17 cellular contexts compared by ENCODE assay signal in the genomic region with DNA sequence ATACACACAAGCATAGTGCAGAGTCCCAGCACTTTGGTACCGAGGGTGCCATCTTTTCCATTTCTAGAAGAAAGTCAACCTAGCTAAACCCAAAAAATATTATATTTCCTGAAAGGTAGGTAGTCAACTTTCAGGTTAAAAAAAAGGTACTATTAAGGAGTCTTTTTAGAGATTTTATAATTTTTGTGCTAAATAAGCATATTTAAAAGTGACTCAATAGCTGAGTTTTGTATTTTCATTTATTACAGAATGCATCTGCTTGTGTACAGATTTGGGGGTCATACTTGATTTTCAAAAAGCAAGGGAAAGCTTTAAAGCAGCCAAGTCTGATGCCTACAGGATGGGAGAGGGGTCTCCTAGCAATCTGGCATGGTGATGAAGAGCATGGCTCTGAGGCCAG.
"Had no signal": no experiment of that assay in that cellular context is flagged by ENCODE, and none has a peak within 500 bp of the region (broad histone marks: within the 10 kb centered on the region; RNA-seq: fewer than 3 reads in every experiment).

No MANE protein-coding gene starts in this region.

- H3K27me3 Mint-ChIP-seq: activated B cell treated with CpG ODN at 0.5 μM for 24 hours; activated CD4-positive, alpha-beta T cell treated with anti-CD3 and anti-CD28 coated beads, Interleukin-2, amount 10 ng/mL, durations not matched to agents 24 days and 14 days; dendritic cell treated with granulocyte-macrophage colony-stimulating factor and Interleukin-4, amounts not matched to agents 40 ng/mL and 50 ng/mL, for 4 days had no signal

- H2AFZ ChIP-seq: parathyroid adenoma had no signal

- H3K9ac ChIP-seq: parathyroid adenoma had no signal

- H3K4me1 ChIP-seq: tibial nerve had no signal

- H3K27ac ChIP-seq: cardiac muscle cell, esophagus muscularis mucosa, heart right ventricle, left ventricle myocardium inferior, parathyroid adenoma, sigmoid colon, SK-N-MC, tibial nerve had no signal

- H3K9me3 Mint-ChIP-seq: activated B cell treated with CpG ODN at 0.5 μM for 24 hours; activated CD4-positive, alpha-beta T cell treated with anti-CD3 and anti-CD28 coated beads, Interleukin-2, amount 10 ng/mL, durations not matched to agents 24 days and 14 days; activated T-helper 1 cell treated with anti-CD3 and anti-CD28 coated beads, Interleukin-12 subunit alpha, Interleukin-12 subunit beta, Interleukin-2, Interleukin-4 antibody, amounts not matched to agents 30 ng/mL and 10 ng/mL and 1 ng/mL, durations not matched to agents 14 hours and 24 hours and 36 hours; dendritic cell treated with granulocyte-macrophage colony-stimulating factor and Interleukin-4, amounts not matched to agents 40 ng/mL and 50 ng/mL, for 4 days had no signal

- H3K27ac Mint-ChIP-seq: activated CD4-positive, alpha-beta T cell treated with anti-CD3 and anti-CD28 coated beads, Interleukin-2, amount 10 ng/mL, durations not matched to agents 24 days and 14 days; activated T-helper 1 cell treated with anti-CD3 and anti-CD28 coated beads, Interleukin-12 subunit alpha, Interleukin-12 subunit beta, Interleukin-2, Interleukin-4 antibody, amounts not matched to agents 30 ng/mL and 10 ng/mL and 1 ng/mL, durations not matched to agents 14 hours and 24 hours and 36 hours; dendritic cell treated with granulocyte-macrophage colony-stimulating factor and Interleukin-4, amounts not matched to agents 40 ng/mL and 50 ng/mL, for 4 days had no signal

- DNase-seq: activated B cell treated with CpG ODN at 0.5 μM for 24 hours; activated CD4-positive, alpha-beta T cell treated with anti-CD3 and anti-CD28 coated beads, Interleukin-2, amount 10 ng/mL, durations not matched to agents 24 days and 14 days; activated CD8-positive, alpha-beta memory T cell treated with anti-CD3 and anti-CD28 coated beads, Interleukin-2, amount 50 U/mL, for 4 hours; amniotic stem cell; effector CD8-positive, alpha-beta T cell; heart right ventricle; left ventricle myocardium inferior; sigmoid colon; stimulated activated naive CD4-positive, alpha-beta T cell; substantia nigra had no signal

- H3K4me3 ChIP-seq: cardiac muscle cell, esophagus muscularis mucosa, heart right ventricle, left ventricle myocardium inferior, sigmoid colon, SK-N-MC, tibial nerve had no signal

- ATAC-seq: heart right ventricle had no signal

- H3K4me3 Mint-ChIP-seq: activated B cell treated with CpG ODN at 0.5 μM for 24 hours; activated CD4-positive, alpha-beta T cell treated with anti-CD3 and anti-CD28 coated beads, Interleukin-2, amount 10 ng/mL, durations not matched to agents 24 days and 14 days; activated T-helper 1 cell treated with anti-CD3 and anti-CD28 coated beads, Interleukin-12 subunit alpha, Interleukin-12 subunit beta, Interleukin-2, Interleukin-4 antibody, amounts not matched to agents 30 ng/mL and 10 ng/mL and 1 ng/mL, durations not matched to agents 14 hours and 24 hours and 36 hours; dendritic cell treated with granulocyte-macrophage colony-stimulating factor and Interleukin-4, amounts not matched to agents 40 ng/mL and 50 ng/mL, for 4 days had no signal

- H3K27me3 ChIP-seq: cardiac muscle cell, esophagus muscularis mucosa, heart right ventricle, sigmoid colon, tibial nerve had no signal

- H3K9me3 ChIP-seq: esophagus muscularis mucosa, heart right ventricle, left ventricle myocardium inferior, sigmoid colon, tibial nerve had no signal
